16 cellular contexts compared by ENCODE assay signal in the genomic region with DNA sequence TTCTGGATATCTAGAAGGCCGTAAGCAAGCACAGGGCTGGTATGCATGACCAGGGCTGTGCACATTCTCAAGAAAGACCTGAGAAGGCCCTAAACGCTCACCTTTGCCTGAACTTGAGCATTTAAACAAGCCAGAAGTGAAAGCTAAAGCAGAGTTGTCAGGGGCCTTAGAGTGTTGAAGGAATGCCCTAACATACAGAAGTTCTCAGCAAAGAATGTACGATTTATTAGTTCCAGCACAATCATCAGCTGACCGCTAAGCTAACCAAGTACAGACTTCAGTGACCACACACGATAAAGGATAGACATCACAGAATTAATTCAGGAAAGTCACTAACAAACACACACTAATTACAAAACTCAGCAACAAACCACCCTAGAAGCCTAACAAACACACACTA.
DNase-seq lines count a peak whose midpoint lies in the region; ATAC-seq and TF ChIP-seq lines count a peak whose summit lies in the region.
"Had no signal": no experiment of that assay in that cellular context is flagged by ENCODE, and none has a peak within 500 bp of the region (broad histone marks: within the 10 kb centered on the region; RNA-seq: fewer than 3 reads in every experiment).

No MANE protein-coding gene starts in this region.

- TF ChIP-seq CTCF in AG09309 (IDR thresholded peaks at IDR 0.05; ENCODE audit: control insufficient read depth, insufficient read depth, low read depth, low read length, missing control alignments) (no peak), Loucy (conservative IDR thresholded peaks at IDR 0.05; ENCODE audit: low read length) (no peak), fibroblast of mammary gland (conservative IDR thresholded peaks at IDR 0.05; ENCODE audit: control insufficient read depth, insufficient read depth, low read depth, low read length) (no peak)

- H3K36me3 ChIP-seq in Loucy (ENCODE audit: insufficient read depth, low read length) (peaks cover 36% of the 10 kb centered on the region; the same call in 1 of the 2 replicates), rectal smooth muscle tissue (ENCODE audit: control insufficient read depth, insufficient read depth, low read length) (no peaks in the 10 kb centered on the region)

- DNase-seq in AG09309 (ENCODE audit: low read depth) = peak; percentile 42
- peak; percentile 55 for DNase-seq in fibroblast of mammary gland (ENCODE audit: low read depth)
- no peak for DNase-seq in stimulated activated naive CD4-positive, alpha-beta T cell (lab: John Stamatoyannopoulos, UW)
- no peak for DNase-seq in amniotic stem cell (lab: John Stamatoyannopoulos, UW)
- DNase-seq: activated gamma-delta T cell treated with Interleukin-2 at 50 U/mL for 16 hours, COR-L47, esophagus squamous epithelium, HCEC 1CT, NCI-H1436 treated with DMSO at 0.1 percent for 48 hours, NCI-H446 had no signal

- H3K27me3 ChIP-seq in Loucy (ENCODE audit: insufficient read depth, low read length, poor library complexity, severe bottlenecking) (no peaks in the 10 kb centered on the region), rectal smooth muscle tissue (ENCODE audit: control insufficient read depth, insufficient read depth, low read length) (no peaks in the 10 kb centered on the region)
- H3K27me3 ChIP-seq: esophagus squamous epithelium had no signal

- peak overlapping the region; percentile 42 for H3K4me2 ChIP-seq in Loucy (ENCODE audit: low read depth, low read length, poor library complexity, severe bottlenecking)

- H3K9ac ChIP-seq in Loucy (ENCODE audit: low read depth, low read length, poor library complexity, severe bottlenecking) (no peak overlapping the region), rectal smooth muscle tissue (ENCODE audit: low read length) (no peak overlapping the region)

- H3K4me1 ChIP-seq in Loucy (ENCODE audit: insufficient read depth, low read length, poor library complexity, severe bottlenecking) = peaks cover 31% of the 10 kb centered on the region
- no peaks in the 10 kb centered on the region for H3K4me1 ChIP-seq in rectal smooth muscle tissue (ENCODE audit: control insufficient read depth, insufficient read depth, low read length)
- H3K4me1 ChIP-seq: esophagus squamous epithelium had no signal

- no peaks in the 10 kb centered on the region for H3K9me2 ChIP-seq in Loucy (replicated peaks; ENCODE audit: low read depth, low read length)

- H3K4me3 ChIP-seq in AG09309 (ENCODE audit: control insufficient read depth, low read depth, low read length) = no peak overlapping the region
- H3K4me3 ChIP-seq in Loucy (ENCODE audit: low read length, poor library complexity, severe bottlenecking) = peak overlapping the region; percentile 8
- no peak overlapping the region for H3K4me3 ChIP-seq in fibroblast of mammary gland (ENCODE audit: control insufficient read depth, low read depth, low read length)
- no peak overlapping the region for H3K4me3 ChIP-seq in rectal smooth muscle tissue (ENCODE audit: low read length)
- H3K4me3 ChIP-seq: esophagus squamous epithelium had no signal

- peak overlapping the region; percentile 38 for H3K27ac ChIP-seq in rectal smooth muscle tissue (ENCODE audit: low read depth, low read length)
- H3K27ac ChIP-seq: esophagus squamous epithelium had no signal

- ATAC-seq in GM21528 (IDR thresholded peaks at IDR 0.05; ENCODE audit: low FRiP score, unreplicated experiment) (no peak), HG03442 (IDR thresholded peaks at IDR 0.05; ENCODE audit: unreplicated experiment) (no peak)
- ATAC-seq: activated CD4-positive, CD25-positive, alpha-beta regulatory T cell treated with anti-CD3 and anti-CD28 coated beads, Interleukin-2, amount 50 U/mL, for 24 hours; stimulated activated effector memory CD8-positive, alpha-beta T cell treated with anti-CD3 and anti-CD28 coated beads, Interleukin-12 subunit alpha, Interleukin-12 subunit beta, amount 100 ng/mL, for 72 hours had no signal

- no peak overlapping the region for H2AFZ ChIP-seq in Loucy (ENCODE audit: low read length)

- H4K20me1 ChIP-seq in Loucy (ENCODE audit: insufficient read depth, low read length, poor library complexity, severe bottlenecking) = peaks cover 93% of the 10 kb centered on the region

- no peaks in the 10 kb centered on the region for H3K9me3 ChIP-seq in Loucy (ENCODE audit: insufficient read depth, low read depth, low read length)
- H3K9me3 ChIP-seq: esophagus squamous epithelium had no signal

- H3F3A ChIP-seq in Loucy (ENCODE audit: low read depth) = no peaks in the 10 kb centered on the region

- peaks cover 89% of the 10 kb centered on the region for H3K79me2 ChIP-seq in Loucy (ENCODE audit: insufficient read depth, low read length)

Comparison
In these comparisons a context has a peak if more than half of its experiments do, and no peak if none do; other contexts are left out.
1. DNase-seq: peak in AG09309 (single experiment) and fibroblast of mammary gland (single experiment); none in stimulated activated naive CD4-positive, alpha-beta T cell (0 of 6) and amniotic stem cell (single experiment).